In the genomic region with DNA sequence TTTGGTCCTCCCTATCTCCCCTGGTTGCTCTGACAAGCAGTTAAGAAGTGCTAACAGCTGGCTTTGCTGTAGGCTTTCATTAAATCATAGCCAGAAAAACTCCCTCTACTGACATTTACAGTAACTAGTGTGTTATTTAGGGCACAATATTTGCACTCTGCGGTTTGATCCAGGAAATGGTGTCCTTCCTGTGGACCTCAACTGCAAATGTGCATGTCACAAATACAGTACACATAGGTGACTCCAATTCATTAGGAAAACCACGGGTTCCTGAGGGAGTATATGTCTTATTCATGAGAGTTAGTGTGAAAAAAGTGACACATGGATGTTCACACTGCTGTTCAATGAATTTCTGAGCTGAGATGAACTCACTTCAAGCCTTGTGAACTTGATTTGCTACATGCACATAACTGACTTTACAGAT, we compare ENCODE assay signal across 9 cellular contexts.
A peak's percentile ranks its signal among the peaks of the same experiment; 100 is the strongest.
DNase-seq lines count a peak whose midpoint lies in the region; ATAC-seq and TF ChIP-seq lines count a peak whose summit lies in the region.
"Had no signal": no experiment of that assay in that cellular context is flagged by ENCODE, and none has a peak within 500 bp of the region (broad histone marks: within the 10 kb centered on the region; RNA-seq: fewer than 3 reads in every experiment).

No MANE protein-coding gene starts in this region.

- no peak for TF ChIP-seq EP300 in sigmoid colon (IDR thresholded peaks at IDR 0.05)

- H3K4me1 ChIP-seq in Panc1 (ENCODE audit: control insufficient read depth, insufficient read depth, low read length) (peaks cover 28% of the 10 kb centered on the region), sigmoid colon (peaks cover 0 to 20% (median 14%) of the 10 kb centered on the region in 4 donors)

- no TSS peak for BruUV-seq in Panc1 (replicated peaks; lab: Mats Ljungman, UMichigan)

- CTCF ChIA-PET in Panc1 (lab: Charles Lee), result no interaction called here

- intact Hi-C loops in Panc1 (cut with micrococcal nuclease; ENCODE audit: unreplicated experiment) (no loop called here), sciatic nerve (cut with DNase I) (no loop called here), sigmoid colon (cut with DNase I) (no loop called here)

- H3K36me3 ChIP-seq in Panc1 (ENCODE audit: control insufficient read depth, insufficient read depth, low read length), result no peaks in the 10 kb centered on the region
- no peaks in the 10 kb centered on the region for H3K36me3 ChIP-seq in sigmoid colon
- H3K36me3 ChIP-seq: thoracic aorta had no signal

- peak overlapping the region; percentile 72 for H3K27ac ChIP-seq in Panc1 (ENCODE audit: low read length)
- H3K27ac ChIP-seq in sigmoid colon, result peak overlapping the region in 2 of 4 donors; percentile 3 to 11
- H3K27ac ChIP-seq: thoracic aorta had no signal

- 2 to 4% methylated on average over 2 of the region's 2 CpGs for WGBS in sigmoid colon, 2 donors

- H3K27me3 ChIP-seq in Panc1 (ENCODE audit: control insufficient read depth, insufficient read depth, low read length) (no peaks in the 10 kb centered on the region), sigmoid colon (no peaks in the 10 kb centered on the region)

- POLR2A ChIA-PET in Panc1 (lab: Charles Lee), result no interaction called here

- H3K4me3 ChIP-seq in Panc1 (ENCODE audit: low read depth in 2 of 2, low read length in 2 of 2) (no peak overlapping the region; a peak in 1 of 4 replicates), epithelial cell of esophagus (ENCODE audit: low read length) (no peak overlapping the region), sigmoid colon (no peak overlapping the region)
- H3K4me3 ChIP-seq: thoracic aorta had no signal

- peak; percentile 70 for DNase-seq in EL
- DNase-seq in Panc1 (ENCODE audit: low read depth, low spot score), result peak; percentile 87
- DNase-seq in epithelial cell of esophagus (ENCODE audit: low read depth), result peak; percentile 42
- no peak for DNase-seq in sciatic nerve (ENCODE audit: low spot score)
- DNase-seq in sigmoid colon, result no peak
- DNase-seq in occipital lobe (lab: John Stamatoyannopoulos, UW), result no peak

- ATAC-seq in GM19438 (IDR thresholded peaks at IDR 0.05; ENCODE audit: low read depth, unreplicated experiment) (peak; percentile 88), HG03439 (IDR thresholded peaks at IDR 0.05; ENCODE audit: unreplicated experiment) (peak; percentile 85), Panc1 (peak; percentile 87), sciatic nerve (peak; percentile 57)

- peak; percentile 25; the same call in 1 of the 2 replicates for TF ChIP-seq CTCF in Panc1 (IDR thresholded peaks at IDR 0.05)
- peak; percentile 12 for TF ChIP-seq CTCF in epithelial cell of esophagus (IDR thresholded peaks at IDR 0.05; ENCODE audit: insufficient read depth, low read depth, low read length, missing control alignments)
- no peak for TF ChIP-seq CTCF in sigmoid colon (IDR thresholded peaks at IDR 0.05)

- H3K9me3 ChIP-seq in Panc1 (ENCODE audit: control insufficient read depth, insufficient read depth, low read depth, low read length) (no peaks in the 10 kb centered on the region), sigmoid colon (no peaks in the 10 kb centered on the region)
- H3K9me3 ChIP-seq: thoracic aorta had no signal

- in situ Hi-C loops in Panc1 (cut with HindIII; ENCODE audit: low pct_unique_long_range_greater_than_20kb, low sequenced_read_pairs), result no loop called here

- TF ChIP-seq POLR2A in sigmoid colon (IDR thresholded peaks at IDR 0.05), result no peak

Comparison
In these comparisons a context has a peak if more than half of its experiments do, and no peak if none do; other contexts are left out.
1. DNase-seq: peak in EL (single experiment), Panc1 (single experiment) and epithelial cell of esophagus (single experiment); none in sciatic nerve (single experiment), sigmoid colon (single experiment) and occipital lobe (single experiment).
2. CTCF ChIP-seq: peak in Panc1 (single experiment) and epithelial cell of esophagus (single experiment); none in sigmoid colon (0 of 4).
3. Peak in every context shown above with its lines, with median percentiles within 50 percentile points of each other: ATAC-seq.